In the genomic region with DNA sequence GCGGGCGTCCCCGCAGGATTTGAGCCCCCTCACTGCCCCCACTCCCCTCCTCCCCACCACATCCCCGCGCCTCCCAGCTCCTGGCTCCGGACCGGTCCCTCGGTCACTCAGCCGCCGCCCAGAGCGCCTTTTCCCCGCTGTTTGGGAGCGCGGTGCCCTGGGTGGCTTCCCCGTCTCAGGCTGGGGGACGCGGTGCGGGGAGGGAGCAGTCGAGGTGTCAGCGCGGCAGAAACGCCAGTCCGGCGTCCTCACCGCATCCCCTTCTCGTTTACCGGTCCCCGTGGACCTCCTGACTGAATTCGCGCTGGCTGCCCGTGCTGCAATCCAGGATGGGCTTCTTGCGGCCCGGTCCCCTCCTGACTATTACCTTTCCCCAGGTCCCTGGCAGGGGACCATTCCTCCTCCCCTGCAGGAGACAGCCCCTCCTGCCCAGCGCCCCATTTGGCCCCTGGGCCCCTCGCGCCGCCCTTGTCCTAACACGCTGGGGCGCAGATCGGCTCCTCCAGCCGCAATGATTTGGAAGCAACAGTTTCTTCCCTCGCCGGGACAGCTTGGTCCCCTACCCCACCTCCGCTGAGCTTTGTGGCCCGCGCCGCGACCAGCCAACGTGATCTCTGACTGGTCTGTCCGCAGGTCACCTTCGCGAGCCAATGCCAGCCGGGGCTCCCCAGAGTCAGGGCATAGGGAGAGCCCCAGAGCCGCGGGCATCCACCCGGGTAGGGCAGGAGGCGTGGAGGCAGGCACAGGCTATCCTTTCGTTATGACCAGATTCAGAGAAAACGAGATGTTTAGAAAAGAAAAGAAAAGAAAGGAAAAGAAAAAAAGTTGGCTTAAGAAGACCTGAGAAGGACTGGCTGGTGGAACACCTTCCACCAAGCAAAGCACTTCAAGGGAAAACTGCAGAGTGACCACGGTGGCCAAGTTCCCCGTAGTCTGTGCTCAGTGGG, we compare ENCODE assay signal across 8 cellular contexts. TPM values are rescaled to one million over a fixed set of nuclear protein-coding genes. Genes with fewer than 3 reads are reported as not detected.
DNase-seq lines count a peak whose midpoint lies in the region; ATAC-seq and TF ChIP-seq lines count a peak whose summit lies in the region.

No MANE protein-coding gene starts in this region.

- no peaks in the 10 kb centered on the region for H3K36me3 ChIP-seq in mesodermal cell (ENCODE audit: control insufficient read depth, insufficient read depth, low read length)
- H3K36me3 ChIP-seq in uterus = no peaks in the 10 kb centered on the region
- H3K36me3 ChIP-seq in adrenal gland (replicated peaks in 1 of 2) = no peaks in the 10 kb centered on the region

- H3K27me3 ChIP-seq in uterus = no peaks in the 10 kb centered on the region
- H3K27me3 ChIP-seq in adrenal gland = peaks cover 37% of the 10 kb centered on the region

- TF ChIP-seq CTCF in GM12864 (IDR thresholded peaks at IDR 0.05; ENCODE audit: low read depth, low read length, missing control alignments) (no peak), coronary artery (IDR thresholded peaks at IDR 0.05) (no peak), uterus (IDR thresholded peaks at IDR 0.05) (no peak), adrenal gland (IDR thresholded peaks at IDR 0.05) (no peak)

- WGBS in mesodermal cell (ENCODE audit: insufficient coverage in 2 of 2), 2 experiments = 1 to 3% methylated on average over 32 to 60 of the region's 61 CpGs
- 5 to 11% (median 6%) methylated on average over 18 to 61 of the region's 61 CpGs for WGBS in adrenal gland, 4 donors

- intact Hi-C loops in uterus (cut with DNase I; ENCODE audit: low total_unique reads) = no loop called here
- intact Hi-C loops in adrenal gland (cut with DNase I) = loop anchor here in 1 of 2 donors (10.0 kb wide), 1 partner anchor 60 kb away; no protein-coding TSS in a partner anchor

- H3K4me3 ChIP-seq in GM12864 (ENCODE audit: low read depth, low read length) (peak overlapping the region; percentile 91), coronary artery (peak overlapping the region; percentile 80), mesodermal cell (ENCODE audit: extremely low read depth, insufficient read depth, low read length, poor library complexity, severe bottlenecking) (peak overlapping the region; percentile 62), uterus (peak overlapping the region; percentile 54 to 66), adrenal gland (peak overlapping the region in 1 of 4 donors; percentile 61)

- H3K27ac ChIP-seq in coronary artery (peak overlapping the region; percentile 53 to 73), mesodermal cell (ENCODE audit: low read depth, low read length, severe bottlenecking) (no peak overlapping the region), uterus (peak overlapping the region; percentile 88 to 91), adrenal gland (no peak overlapping the region)

- no peak for ATAC-seq in GM21717 (IDR thresholded peaks at IDR 0.05; ENCODE audit: unreplicated experiment)
- ATAC-seq in HG03039 (IDR thresholded peaks at IDR 0.05; ENCODE audit: unreplicated experiment) = no peak

- TF ChIP-seq POLR2A in uterus (IDR thresholded peaks at IDR 0.05) (peak in 1 of 2 donors; percentile 16), adrenal gland (IDR thresholded peaks at IDR 0.05) (no peak)

- H3K4me1 ChIP-seq in mesodermal cell (ENCODE audit: control insufficient read depth, insufficient read depth, low read length, poor library complexity, severe bottlenecking) (peaks cover 44% of the 10 kb centered on the region), uterus (no peaks in the 10 kb centered on the region), adrenal gland (replicated peaks in 1 of 2) (peaks cover 11 to 22% of the 10 kb centered on the region in 2 donors)

- H3K9me3 ChIP-seq in mesodermal cell (ENCODE audit: control insufficient read depth, low read length) (no peaks in the 10 kb centered on the region), uterus (no peaks in the 10 kb centered on the region), adrenal gland (replicated peaks in 1 of 3) (no peaks in the 10 kb centered on the region)

- DNase-seq in GM12864 (ENCODE audit: low read depth) (no peak), NOMO-1 treated with DMSO at 0.1 percent for 48 hours (lab: John Stamatoyannopoulos, UW; ENCODE audit: unreplicated experiment) (peak; percentile 25), coronary artery (ENCODE audit: low spot score) (no peak), uterus (no peak), adrenal gland (no peak)

RNA-seq across cellular contexts. Expression of a gene that starts 1.2 kb away (rescaled TPM):
- polyA plus RNA-seq in mesodermal cell (2013, experiment 1 of 2) = 8.8 TPM
- 7.0 TPM for polyA plus RNA-seq in mesodermal cell (2013, experiment 2 of 2)
- total RNA-seq in uterus (10 to 100 TPM in 1 of 4 donors, 1 to 10 TPM in 3; 2.1 to 24.1 (median 7.6) TPM), adrenal gland (under 1 TPM; 0.14 to 0.69 (median 0.25) TPM)
- under 1 TPM; 0.16 to 0.30 (median 0.22) TPM for polyA plus RNA-seq in adrenal gland

Comparison
In these comparisons a context has a peak if more than half of its experiments do, and no peak if none do; other contexts are left out.
1. H3K27ac ChIP-seq: peak in coronary artery (2 of 2) and uterus (2 of 2); none in mesodermal cell (single experiment) and adrenal gland (0 of 5).